In genomic region chr1:53575948-53576305, GRCh38 we compare ENCODE assay signal across 17 cellular contexts.
"Had no signal": no experiment of that assay in that cellular context is flagged by ENCODE, and none has a peak within 500 bp of the region (broad histone marks: within the 10 kb centered on the region; RNA-seq: fewer than 3 reads in every experiment).

No MANE protein-coding gene starts in this region.

- H3K36me3 ChIP-seq: colonic mucosa, left lung, tibial artery, uterus had no signal

- H3K4me1 ChIP-seq: colonic mucosa, left lung, tibial artery, uterus had no signal

- ATAC-seq: activated T-cell treated with anti-CD3 and anti-CD28 coated beads, Interleukin-2, amount 50 U/mL, for 72 hours; esophagus mucosa; left lung had no signal

- FAIRE-seq: kidney, TTC549 had no signal

- H3K4me3 ChIP-seq: colonic mucosa, left lung, tibial artery, uterus had no signal

- H3K4me3 Mint-ChIP-seq: activated T-cell treated with anti-CD3 and anti-CD28 coated beads, Interleukin-2, amount 50 U/mL, for 72 hours; naive B cell had no signal

- H3K9me3 ChIP-seq: colonic mucosa, left lung, tibial artery, uterus had no signal

- H3K27ac ChIP-seq: colonic mucosa, left lung, tibial artery, uterus had no signal

- H3K9me3 Mint-ChIP-seq: activated naive CD4-positive, alpha-beta T cell treated with anti-CD3 and anti-CD28 coated beads, Interleukin-2, amount 50 U/mL, for 72 hours; activated T-cell treated with anti-CD3 and anti-CD28 coated beads, Interleukin-2, amount 50 U/mL, for 72 hours; naive B cell had no signal

- H3K27ac Mint-ChIP-seq: activated T-cell treated with anti-CD3 and anti-CD28 coated beads, Interleukin-2, amount 50 U/mL, for 72 hours had no signal

- DNase-seq: activated CD4-positive, alpha-beta T cell treated with anti-CD3 and anti-CD28 coated beads for 1 hour; activated CD4-positive, alpha-beta T cell treated with anti-CD3 and anti-CD28 coated beads, Interleukin-2, amount 50 U/mL, for 4 hours; activated gamma-delta T cell; activated T-cell treated with anti-CD3 and anti-CD28 coated beads, Interleukin-2, amount 50 U/mL, for 72 hours; caudate nucleus; colonic mucosa; hypothalamus; kidney; left lung; naive B cell; stimulated activated CD4-positive, alpha-beta T cell treated with anti-CD3 and anti-CD28 coated beads, Interleukin-1b, Interleukin-23, amount 100 ng/mL, for 48 hours; T-helper 2 cell had no signal

- H3K36me3 Mint-ChIP-seq: activated naive CD4-positive, alpha-beta T cell treated with anti-CD3 and anti-CD28 coated beads, Interleukin-2, amount 50 U/mL, for 72 hours; naive B cell had no signal

- H3K27me3 ChIP-seq: colonic mucosa, left lung, uterus had no signal
